ENCODE assay signal across 3 cellular contexts in genomic region chr4:74387790-74388189, GRCh38.
TF ChIP-seq lines count a peak whose summit lies in the region.

No MANE protein-coding gene starts in this region.

TF ChIP-seq in A549, 52 proteins besides CTCF, POLR2A, EP300 and RAD21:
- TF ChIP-seq ATOH8 (CRISPR knock-in tag; IDR thresholded peaks at IDR 0.05; ENCODE audit: low read depth), result no peak
- no peak for TF ChIP-seq ZSCAN20 (CRISPR knock-in tag; IDR thresholded peaks at IDR 0.05)
- TF ChIP-seq KDM1A (IDR thresholded peaks at IDR 0.05; ENCODE audit: low read depth), result no peak
- 0 out of 2 replicates have a peak, but pooled peaks have one; percentile 61 for TF ChIP-seq POLR2AphosphoS2 (conservative IDR thresholded peaks at IDR 0.05; ENCODE audit: low read length)

TF ChIP-seq in HCT116, 20 proteins besides CTCF, POLR2A, EP300 and RAD21:
- TF ChIP-seq TCF7L2 (IDR thresholded peaks at IDR 0.05; ENCODE audit: borderline replicate concordance, extremely low read depth, insufficient read depth, insufficient read length), result no peak
- no peak for TF ChIP-seq REST (IDR thresholded peaks at IDR 0.05; ENCODE audit: low read depth)
- peak; percentile 56; the same call in 1 of the 2 replicates for TF ChIP-seq POLR2AphosphoS5 (IDR thresholded peaks at IDR 0.05; ENCODE audit: low read depth, low read length)
TF ChIP-seq in HCT116: peak in this region for 1.

TF ChIP-seq in K562, 482 proteins besides CTCF, POLR2A, EP300 and RAD21:
- TF ChIP-seq POLR2G (IDR thresholded peaks at IDR 0.05; ENCODE audit: low read depth, low read length), result 0 out of 2 replicates have a peak, but pooled peaks have one; percentile 16
- peak; percentile 7; the same call in 1 of the 2 replicates for TF ChIP-seq HMBOX1 (IDR thresholded peaks at IDR 0.05)
- no peak for TF ChIP-seq BRD9 (IDR thresholded peaks at IDR 0.05; ENCODE audit: low read depth, partially characterized antibody)
